In genomic region chr3:48232734-48233133, GRCh38 we compare ENCODE assay signal across 8 cellular contexts. TPM values are rescaled to one million over a fixed set of nuclear protein-coding genes. Genes with fewer than 3 reads are reported as not detected.
A peak's percentile ranks its signal among the peaks of the same experiment; 100 is the strongest.
DNase-seq lines count a peak whose midpoint lies in the region; ATAC-seq and TF ChIP-seq lines count a peak whose summit lies in the region.

No MANE protein-coding gene starts in this region.

- WGBS in suprapubic skin = 24% methylated on average over 6 of the region's 6 CpGs

- peak; percentile 6 to 40 (median 20) for DNase-seq in activated CD4-positive, CD25-positive, alpha-beta regulatory T cell (lab: John Stamatoyannopoulos, UW)
- DNase-seq in activated CD4-positive, CD25-positive, alpha-beta regulatory T cell treated with anti-CD3 and anti-CD28 coated beads, Interleukin-2, amount 50 U/mL, for 72 hours = no peak
- DNase-seq in HuH-7.5 (ENCODE audit: low spot score) (peak; percentile 75), Panc1 (ENCODE audit: low read depth, low spot score) (no peak), fibroblast of peridontal ligament (ENCODE audit: extremely low read depth) (peak; percentile 58), nucleus accumbens (lab: John Stamatoyannopoulos, UW) (peak in 50 of 56 donors; percentile 12 to 88 (median 60)), suprapubic skin (ENCODE audit: low spot score in 2 of 2) (peak; percentile 82 to 90)
- peak; percentile 79 for DNase-seq in activated T-cell treated with anti-CD3 and anti-CD28 coated beads, Interleukin-2, amount 50 U/mL, for 48 hours

- no peak for TF ChIP-seq POLR2A in suprapubic skin (IDR thresholded peaks at IDR 0.05)

- CTCF ChIA-PET in Panc1 (lab: Charles Lee) = no interaction called here

- BruUV-seq in Panc1 (replicated peaks; lab: Mats Ljungman, UMichigan) = no TSS peak

- POLR2A ChIA-PET in Panc1 (lab: Charles Lee) = no interaction called here

- intact Hi-C loops in Panc1 (cut with micrococcal nuclease; ENCODE audit: unreplicated experiment) = no loop called here

- no peaks in the 10 kb centered on the region for H3K9me3 ChIP-seq in Panc1 (ENCODE audit: control insufficient read depth, insufficient read depth, low read depth, low read length)
- H3K9me3 ChIP-seq in suprapubic skin = no peaks in the 10 kb centered on the region

- H3K4me3 ChIP-seq in Panc1 (ENCODE audit: low read depth in 2 of 2, low read length in 2 of 2) (no peak overlapping the region), suprapubic skin (no peak overlapping the region)

- H3K27me3 ChIP-seq in Panc1 (ENCODE audit: control insufficient read depth, insufficient read depth, low read length) (no peaks in the 10 kb centered on the region), suprapubic skin (no peaks in the 10 kb centered on the region)

- TF ChIP-seq CTCF in Panc1 (IDR thresholded peaks at IDR 0.05) (no peak; the same call in none of the 2 replicates), suprapubic skin (IDR thresholded peaks at IDR 0.05) (peak; percentile 30 to 48)

- in situ Hi-C loops in Panc1 (cut with HindIII; ENCODE audit: low pct_unique_long_range_greater_than_20kb, low sequenced_read_pairs) = no loop called here

- H3K27ac ChIP-seq in Panc1 (ENCODE audit: low read length) = no peak overlapping the region
- peak overlapping the region; percentile 63 for H3K27ac ChIP-seq in suprapubic skin

- H3K4me1 ChIP-seq in Panc1 (ENCODE audit: control insufficient read depth, insufficient read depth, low read length) = no peaks in the 10 kb centered on the region
- H3K4me1 ChIP-seq in suprapubic skin = peaks cover 47% of the 10 kb centered on the region

- peak; percentile 94 for ATAC-seq in Panc1

- no peak for TF ChIP-seq EP300 in suprapubic skin (IDR thresholded peaks at IDR 0.05)

- no peaks in the 10 kb centered on the region for H3K36me3 ChIP-seq in Panc1 (ENCODE audit: control insufficient read depth, insufficient read depth, low read length)
- H3K36me3 ChIP-seq in suprapubic skin = no peaks in the 10 kb centered on the region

RNA-seq across cellular contexts. Expression of gene ZNF589, which starts 8.2 kb away (rescaled TPM):
- total RNA-seq in Panc1 (2021; ENCODE audit: unreplicated experiment) (4.9 TPM), suprapubic skin (10 to 100 TPM in 3 of 4 donors, 1 to 10 TPM in 1; 8.7 to 25.2 (median 14.6) TPM)
- 3.2 TPM for polyA plus RNA-seq in Panc1 (2012; ENCODE audit: insufficient read length)

RNA-seq across cellular contexts. Expression of gene CAMP, which starts 9.4 kb away (rescaled TPM):
- total RNA-seq in Panc1 (2021; ENCODE audit: unreplicated experiment) (not detected), suprapubic skin (not detected)
- not detected for polyA plus RNA-seq in Panc1 (2012; ENCODE audit: insufficient read length)

RNA-seq across cellular contexts. Expression of gene CDC25A, which starts 44.5 kb away (rescaled TPM):
- 12.8 TPM for total RNA-seq in Panc1 (2021; ENCODE audit: unreplicated experiment)
- polyA plus RNA-seq in Panc1 (2012; ENCODE audit: insufficient read length) = 3.5 TPM
- 1 to 10 TPM in 1 of 4 donors, under 1 TPM in 2, not detected in 1; 0.55 to 6.8 (median 0.98) TPM for total RNA-seq in suprapubic skin

Comparison
In these comparisons a context has a peak if more than half of its experiments do, and no peak if none do; other contexts are left out.
1. DNase-seq: peak in activated CD4-positive, CD25-positive, alpha-beta regulatory T cell (4 of 4), HuH-7.5 (single experiment), activated T-cell treated with anti-CD3 and anti-CD28 coated beads, Interleukin-2, amount 50 U/mL, for 48 hours (2 of 2), fibroblast of peridontal ligament (single experiment), nucleus accumbens (50 of 56) and suprapubic skin (2 of 2); none in activated CD4-positive, CD25-positive, alpha-beta regulatory T cell treated with anti-CD3 and anti-CD28 coated beads, Interleukin-2, amount 50 U/mL, for 72 hours (single experiment) and Panc1 (single experiment).